In the genomic region with DNA sequence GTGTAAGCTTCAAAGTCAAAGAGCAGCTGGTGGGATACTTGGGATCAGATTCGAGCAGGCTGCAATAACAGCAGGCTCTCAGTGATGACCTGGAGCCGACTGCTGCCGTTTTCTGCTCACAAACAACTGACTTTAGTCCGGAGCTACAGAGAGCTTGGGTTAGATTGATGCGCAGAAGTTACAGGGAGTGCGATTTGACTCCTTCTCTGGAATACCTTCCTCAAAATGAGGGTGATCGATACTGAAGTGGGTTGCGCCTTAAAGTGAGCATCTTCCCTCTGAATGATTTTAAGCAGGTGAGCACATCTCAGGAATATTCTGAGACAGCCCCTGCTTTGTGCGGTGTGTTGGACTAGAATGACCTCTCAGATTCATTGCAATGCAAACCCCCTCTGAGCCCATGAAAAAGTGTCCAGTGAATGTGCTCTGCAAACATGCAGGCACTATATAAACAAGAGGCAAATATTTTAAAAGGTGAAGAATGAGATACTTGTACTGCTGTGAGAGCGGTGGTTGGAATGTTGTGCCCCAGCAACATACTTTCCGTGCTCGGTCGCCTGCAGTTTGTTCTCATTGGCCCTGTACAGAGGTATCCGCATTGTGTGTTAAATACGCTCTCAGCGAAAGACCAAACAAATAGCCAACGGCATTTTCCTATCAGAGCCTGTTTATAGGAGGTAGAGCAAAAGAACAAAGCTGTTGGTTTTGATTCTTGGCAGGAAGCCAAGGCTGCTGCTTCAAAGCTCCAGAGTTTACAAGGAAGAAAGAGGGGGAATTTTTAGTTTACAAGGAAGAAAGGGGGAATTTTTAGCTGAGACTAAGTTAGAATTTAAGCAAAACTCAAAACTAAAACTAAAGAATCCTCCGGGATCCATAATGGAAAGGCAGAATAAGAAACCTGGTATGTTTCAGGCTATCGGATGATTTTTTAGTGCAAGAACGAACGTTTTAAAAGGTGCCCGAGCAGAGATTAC, we compare ENCODE assay signal across 1 cellular context.
TF ChIP-seq lines count a peak whose summit lies in the region.

No MANE protein-coding gene starts in this region.

TF ChIP-seq in HepG2, 621 proteins besides CTCF, POLR2A, EP300 and RAD21 (continued from another document and continues in another):
- TF ChIP-seq TFDP1 (CRISPR knock-in tag; IDR thresholded peaks at IDR 0.05; ENCODE audit: borderline replicate concordance) (peak; percentile 48; the same call in 1 of the 2 replicates), ZFP1 (CRISPR knock-in tag; IDR thresholded peaks at IDR 0.05) (0 out of 2 replicates have a peak, but pooled peaks have one; percentile 38), RBM39 (IDR thresholded peaks at IDR 0.05; ENCODE audit: low read depth, low read length, poor library complexity, severe bottlenecking) (no peak), TEF (CRISPR knock-in tag; IDR thresholded peaks at IDR 0.05) (peak; percentile 76; the same call in 1 of the 2 replicates), DBP (CRISPR knock-in tag; IDR thresholded peaks at IDR 0.05; ENCODE audit: not compliant biosample characterization) (peak; percentile 5), ZNF367 (CRISPR knock-in tag; IDR thresholded peaks at IDR 0.05; ENCODE audit: borderline replicate concordance) (no peak), SIN3B (IDR thresholded peaks at IDR 0.05; ENCODE audit: low read length) (no peak; the same call in 1 of the 2 replicates), ZNF512B (CRISPR knock-in tag; IDR thresholded peaks at IDR 0.05; ENCODE audit: borderline replicate concordance) (0 out of 2 replicates have a peak, but pooled peaks have one; percentile 62), BHLHE40 (IDR thresholded peaks at IDR 0.05; ENCODE audit: low read length) (no peak; the same call in 1 of the 2 replicates), ZNF800 (CRISPR knock-in tag; IDR thresholded peaks at IDR 0.05) (peak; percentile 91), SMARCE1 (IDR thresholded peaks at IDR 0.05; ENCODE audit: borderline replicate concordance) (no peak), ZNF839 (CRISPR knock-in tag; IDR thresholded peaks at IDR 0.05; ENCODE audit: borderline replicate concordance) (no peak), ZNF430 (CRISPR knock-in tag; IDR thresholded peaks at IDR 0.05) (peak; percentile 52; the same call in 1 of the 2 replicates), TBL1XR1 (IDR thresholded peaks at IDR 0.05; ENCODE audit: borderline replicate concordance, low read length, partially characterized antibody) (peak; percentile 78), ZEB1 (IDR thresholded peaks at IDR 0.05; ENCODE audit: insufficient replicate concordance, low read depth) (peak; percentile 56), ZNF136 (CRISPR knock-in tag; IDR thresholded peaks at IDR 0.05; ENCODE audit: low read depth) (peak; percentile 77; the same call in 1 of the 2 replicates), SALL1 (CRISPR knock-in tag; IDR thresholded peaks at IDR 0.05) (peak; percentile 88), MEIS2 (CRISPR knock-in tag; IDR thresholded peaks at IDR 0.05) (no peak), FOXA1 (IDR thresholded peaks at IDR 0.05) (peak; percentile 98), FOXA1 (CRISPR knock-in tag; IDR thresholded peaks at IDR 0.05) (peak; percentile 99), YY1 (IDR thresholded peaks at IDR 0.05; ENCODE audit: insufficient read depth, insufficient replicate concordance, low read depth, low read length) (peak; percentile 14), KAT8 (CRISPR knock-in tag; IDR thresholded peaks at IDR 0.05) (peak; percentile 51; the same call in 1 of the 2 replicates)
- TF ChIP-seq, protein P1, sequence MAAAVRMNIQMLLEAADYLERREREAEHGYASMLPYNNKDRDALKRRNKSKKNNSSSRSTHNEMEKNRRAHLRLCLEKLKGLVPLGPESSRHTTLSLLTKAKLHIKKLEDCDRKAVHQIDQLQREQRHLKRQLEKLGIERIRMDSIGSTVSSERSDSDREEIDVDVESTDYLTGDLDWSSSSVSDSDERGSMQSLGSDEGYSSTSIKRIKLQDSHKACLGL (CRISPR knock-in tag; IDR thresholded peaks at IDR 0.05), result no peak
- TF ChIP-seq, protein P2, sequence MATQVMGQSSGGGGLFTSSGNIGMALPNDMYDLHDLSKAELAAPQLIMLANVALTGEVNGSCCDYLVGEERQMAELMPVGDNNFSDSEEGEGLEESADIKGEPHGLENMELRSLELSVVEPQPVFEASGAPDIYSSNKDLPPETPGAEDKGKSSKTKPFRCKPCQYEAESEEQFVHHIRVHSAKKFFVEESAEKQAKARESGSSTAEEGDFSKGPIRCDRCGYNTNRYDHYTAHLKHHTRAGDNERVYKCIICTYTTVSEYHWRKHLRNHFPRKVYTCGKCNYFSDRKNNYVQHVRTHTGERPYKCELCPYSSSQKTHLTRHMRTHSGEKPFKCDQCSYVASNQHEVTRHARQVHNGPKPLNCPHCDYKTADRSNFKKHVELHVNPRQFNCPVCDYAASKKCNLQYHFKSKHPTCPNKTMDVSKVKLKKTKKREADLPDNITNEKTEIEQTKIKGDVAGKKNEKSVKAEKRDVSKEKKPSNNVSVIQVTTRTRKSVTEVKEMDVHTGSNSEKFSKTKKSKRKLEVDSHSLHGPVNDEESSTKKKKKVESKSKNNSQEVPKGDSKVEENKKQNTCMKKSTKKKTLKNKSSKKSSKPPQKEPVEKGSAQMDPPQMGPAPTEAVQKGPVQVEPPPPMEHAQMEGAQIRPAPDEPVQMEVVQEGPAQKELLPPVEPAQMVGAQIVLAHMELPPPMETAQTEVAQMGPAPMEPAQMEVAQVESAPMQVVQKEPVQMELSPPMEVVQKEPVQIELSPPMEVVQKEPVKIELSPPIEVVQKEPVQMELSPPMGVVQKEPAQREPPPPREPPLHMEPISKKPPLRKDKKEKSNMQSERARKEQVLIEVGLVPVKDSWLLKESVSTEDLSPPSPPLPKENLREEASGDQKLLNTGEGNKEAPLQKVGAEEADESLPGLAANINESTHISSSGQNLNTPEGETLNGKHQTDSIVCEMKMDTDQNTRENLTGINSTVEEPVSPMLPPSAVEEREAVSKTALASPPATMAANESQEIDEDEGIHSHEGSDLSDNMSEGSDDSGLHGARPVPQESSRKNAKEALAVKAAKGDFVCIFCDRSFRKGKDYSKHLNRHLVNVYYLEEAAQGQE (IDR thresholded peaks at IDR 0.05; ENCODE audit: borderline replicate concordance in 1 of 2, low read depth in 1 of 2, low read length in 2 of 2), result peak in 1 of 2 experiments; percentile 45; a peak in 1 of 4 replicates
- TF ChIP-seq, protein P3, sequence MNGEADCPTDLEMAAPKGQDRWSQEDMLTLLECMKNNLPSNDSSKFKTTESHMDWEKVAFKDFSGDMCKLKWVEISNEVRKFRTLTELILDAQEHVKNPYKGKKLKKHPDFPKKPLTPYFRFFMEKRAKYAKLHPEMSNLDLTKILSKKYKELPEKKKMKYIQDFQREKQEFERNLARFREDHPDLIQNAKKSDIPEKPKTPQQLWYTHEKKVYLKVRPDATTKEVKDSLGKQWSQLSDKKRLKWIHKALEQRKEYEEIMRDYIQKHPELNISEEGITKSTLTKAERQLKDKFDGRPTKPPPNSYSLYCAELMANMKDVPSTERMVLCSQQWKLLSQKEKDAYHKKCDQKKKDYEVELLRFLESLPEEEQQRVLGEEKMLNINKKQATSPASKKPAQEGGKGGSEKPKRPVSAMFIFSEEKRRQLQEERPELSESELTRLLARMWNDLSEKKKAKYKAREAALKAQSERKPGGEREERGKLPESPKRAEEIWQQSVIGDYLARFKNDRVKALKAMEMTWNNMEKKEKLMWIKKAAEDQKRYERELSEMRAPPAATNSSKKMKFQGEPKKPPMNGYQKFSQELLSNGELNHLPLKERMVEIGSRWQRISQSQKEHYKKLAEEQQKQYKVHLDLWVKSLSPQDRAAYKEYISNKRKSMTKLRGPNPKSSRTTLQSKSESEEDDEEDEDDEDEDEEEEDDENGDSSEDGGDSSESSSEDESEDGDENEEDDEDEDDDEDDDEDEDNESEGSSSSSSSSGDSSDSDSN (CRISPR knock-in tag; IDR thresholded peaks at IDR 0.05), result peak; percentile 50
- TF ChIP-seq, protein P4, sequence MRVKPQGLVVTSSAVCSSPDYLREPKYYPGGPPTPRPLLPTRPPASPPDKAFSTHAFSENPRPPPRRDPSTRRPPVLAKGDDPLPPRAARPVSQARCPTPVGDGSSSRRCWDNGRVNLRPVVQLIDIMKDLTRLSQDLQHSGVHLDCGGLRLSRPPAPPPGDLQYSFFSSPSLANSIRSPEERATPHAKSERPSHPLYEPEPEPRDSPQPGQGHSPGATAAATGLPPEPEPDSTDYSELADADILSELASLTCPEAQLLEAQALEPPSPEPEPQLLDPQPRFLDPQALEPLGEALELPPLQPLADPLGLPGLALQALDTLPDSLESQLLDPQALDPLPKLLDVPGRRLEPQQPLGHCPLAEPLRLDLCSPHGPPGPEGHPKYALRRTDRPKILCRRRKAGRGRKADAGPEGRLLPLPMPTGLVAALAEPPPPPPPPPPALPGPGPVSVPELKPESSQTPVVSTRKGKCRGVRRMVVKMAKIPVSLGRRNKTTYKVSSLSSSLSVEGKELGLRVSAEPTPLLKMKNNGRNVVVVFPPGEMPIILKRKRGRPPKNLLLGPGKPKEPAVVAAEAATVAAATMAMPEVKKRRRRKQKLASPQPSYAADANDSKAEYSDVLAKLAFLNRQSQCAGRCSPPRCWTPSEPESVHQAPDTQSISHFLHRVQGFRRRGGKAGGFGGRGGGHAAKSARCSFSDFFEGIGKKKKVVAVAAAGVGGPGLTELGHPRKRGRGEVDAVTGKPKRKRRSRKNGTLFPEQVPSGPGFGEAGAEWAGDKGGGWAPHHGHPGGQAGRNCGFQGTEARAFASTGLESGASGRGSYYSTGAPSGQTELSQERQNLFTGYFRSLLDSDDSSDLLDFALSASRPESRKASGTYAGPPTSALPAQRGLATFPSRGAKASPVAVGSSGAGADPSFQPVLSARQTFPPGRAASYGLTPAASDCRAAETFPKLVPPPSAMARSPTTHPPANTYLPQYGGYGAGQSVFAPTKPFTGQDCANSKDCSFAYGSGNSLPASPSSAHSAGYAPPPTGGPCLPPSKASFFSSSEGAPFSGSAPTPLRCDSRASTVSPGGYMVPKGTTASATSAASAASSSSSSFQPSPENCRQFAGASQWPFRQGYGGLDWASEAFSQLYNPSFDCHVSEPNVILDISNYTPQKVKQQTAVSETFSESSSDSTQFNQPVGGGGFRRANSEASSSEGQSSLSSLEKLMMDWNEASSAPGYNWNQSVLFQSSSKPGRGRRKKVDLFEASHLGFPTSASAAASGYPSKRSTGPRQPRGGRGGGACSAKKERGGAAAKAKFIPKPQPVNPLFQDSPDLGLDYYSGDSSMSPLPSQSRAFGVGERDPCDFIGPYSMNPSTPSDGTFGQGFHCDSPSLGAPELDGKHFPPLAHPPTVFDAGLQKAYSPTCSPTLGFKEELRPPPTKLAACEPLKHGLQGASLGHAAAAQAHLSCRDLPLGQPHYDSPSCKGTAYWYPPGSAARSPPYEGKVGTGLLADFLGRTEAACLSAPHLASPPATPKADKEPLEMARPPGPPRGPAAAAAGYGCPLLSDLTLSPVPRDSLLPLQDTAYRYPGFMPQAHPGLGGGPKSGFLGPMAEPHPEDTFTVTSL (CRISPR knock-in tag; IDR thresholded peaks at IDR 0.05; ENCODE audit: borderline replicate concordance), result peak; percentile 81; the same call in 1 of the 2 replicates
- TF ChIP-seq, protein P5, sequence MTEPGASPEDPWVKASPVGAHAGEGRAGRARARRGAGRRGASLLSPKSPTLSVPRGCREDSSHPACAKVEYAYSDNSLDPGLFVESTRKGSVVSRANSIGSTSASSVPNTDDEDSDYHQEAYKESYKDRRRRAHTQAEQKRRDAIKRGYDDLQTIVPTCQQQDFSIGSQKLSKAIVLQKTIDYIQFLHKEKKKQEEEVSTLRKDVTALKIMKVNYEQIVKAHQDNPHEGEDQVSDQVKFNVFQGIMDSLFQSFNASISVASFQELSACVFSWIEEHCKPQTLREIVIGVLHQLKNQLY (CRISPR knock-in tag; IDR thresholded peaks at IDR 0.05), result peak; percentile 77; the same call in 1 of the 2 replicates
